Comparison of ENCODE assay signal across 20 cellular contexts in the genomic region with DNA sequence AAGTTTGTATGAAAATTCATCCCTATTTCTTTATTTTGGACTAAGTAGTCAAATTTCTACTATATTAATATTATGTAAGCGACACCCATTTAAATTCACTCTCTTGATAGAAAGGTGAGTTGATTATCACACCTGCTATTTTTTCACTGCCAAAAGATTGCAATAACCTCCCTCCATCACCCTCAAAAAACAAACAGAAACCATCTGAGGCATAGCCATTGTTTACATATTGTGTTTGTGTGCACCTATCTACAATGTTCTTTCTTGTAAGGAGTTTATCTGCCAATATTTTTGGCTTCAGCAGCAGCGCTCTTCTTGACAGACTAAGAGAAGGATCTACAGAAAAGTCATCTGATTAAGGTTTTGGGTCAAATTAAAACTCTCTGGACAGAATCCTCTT. TPM values are rescaled to one million over a fixed set of nuclear protein-coding genes. Genes with fewer than 3 reads are reported as not detected.
DNase-seq lines count a peak whose midpoint lies in the region; ATAC-seq, FAIRE-seq and TF ChIP-seq lines count a peak whose summit lies in the region.
"Had no signal": no experiment of that assay in that cellular context is flagged by ENCODE, and none has a peak within 500 bp of the region (broad histone marks: within the 10 kb centered on the region; RNA-seq: fewer than 3 reads in every experiment).

No MANE protein-coding gene starts in this region.

- H3K27ac ChIP-seq in pancreas (no peak overlapping the region), ovary (peak overlapping the region in 1 of 2 donors; percentile 43), A673 (ENCODE audit: low read depth, low read length, poor library complexity, severe bottlenecking) (no peak overlapping the region)
- H3K27ac ChIP-seq: GM23248 had no signal

- no peak for TF ChIP-seq CTCF in pancreas (IDR thresholded peaks at IDR 0.05)
- TF ChIP-seq CTCF in ovary (IDR thresholded peaks at IDR 0.05): no peak
- TF ChIP-seq CTCF in A673 (conservative IDR thresholded peaks at IDR 0.05; ENCODE audit: low read depth, low read length): no peak

- H3K9me3 ChIP-seq in pancreas (no peaks in the 10 kb centered on the region), ovary (no peaks in the 10 kb centered on the region), A673 (ENCODE audit: low read depth, low read length, poor library complexity, severe bottlenecking) (no peaks in the 10 kb centered on the region)

- CTCF ChIA-PET in A673 (lab: Charles Lee): no interaction called here

- TF ChIP-seq POLR2A in ovary (IDR thresholded peaks at IDR 0.05): no peak

- TF ChIP-seq EP300 in ovary (IDR thresholded peaks at IDR 0.05): no peak

- FAIRE-seq in pancreas (lab: Jason Lieb, UNC): no peak
- FAIRE-seq: A204.1, HTR-8/SVneo had no signal

- H3K36me3 ChIP-seq in pancreas (no peaks in the 10 kb centered on the region), ovary (no peaks in the 10 kb centered on the region), A673 (ENCODE audit: insufficient read depth, low read length, poor library complexity, severe bottlenecking) (no peaks in the 10 kb centered on the region)

- BruUV-seq in A673 (replicated peaks; lab: Mats Ljungman, UMichigan): no TSS peak

- DNase-seq in NCI-H1436 (lab: John Stamatoyannopoulos, UW): peak; percentile 24
- DNase-seq in NCI-H1436 treated with DMSO at 0.1 percent for 48 hours (lab: John Stamatoyannopoulos, UW): no peak
- DNase-seq in NCI-H146 (lab: John Stamatoyannopoulos, UW): peak; percentile 54
- peak; percentile 30 for DNase-seq in NCI-H748 treated with DMSO at 0.1 percent for 48 hours (lab: John Stamatoyannopoulos, UW)
- no peak for DNase-seq in pancreas
- no peak for DNase-seq in ovary
- DNase-seq in A673 (ENCODE audit: low spot score): no peak
- DNase-seq: Calu3, GF-D8, GM23248, MV-4-11, NCI-H187 treated with DMSO at 0.1 percent for 48 hours, NCI-H524 treated with DMSO at 0.1 percent for 48 hours, T-helper 17 cell had no signal

- H3K27me3 ChIP-seq in pancreas (no peaks in the 10 kb centered on the region), ovary (no peaks in the 10 kb centered on the region), A673 (replicated peaks; ENCODE audit: insufficient read depth, low read depth, low read length, poor library complexity) (no peaks in the 10 kb centered on the region)

- peak; percentile 56 to 85 (median 78) for ATAC-seq in pancreas
- ATAC-seq in HG02763 (IDR thresholded peaks at IDR 0.05; ENCODE audit: unreplicated experiment): no peak
- ATAC-seq: HCT116, Panc1, SK-N-SH treated with all-trans-retinoic acid at 6 μM for 48 hours, T-helper 17 cell had no signal

- 33% methylated on average over 2 of the region's 2 CpGs for WGBS in pancreas, 2 donors
- WGBS in ovary, 3 donors: 51 to 58% (median 53%) methylated on average over 2 of the region's 2 CpGs

- POLR2A ChIA-PET in A673 (lab: Charles Lee; ENCODE audit: low non-redundant PET): no interaction called here

- H3K4me1 ChIP-seq in pancreas (peaks cover 0 to 9% (median 0%) of the 10 kb centered on the region in 3 donors), ovary (ENCODE audit: insufficient read depth) (peaks cover 5% of the 10 kb centered on the region), A673 (ENCODE audit: insufficient read depth, low read length, poor library complexity, severe bottlenecking) (peaks cover 3% of the 10 kb centered on the region)

- intact Hi-C loops in pancreas (cut with DNase I): no loop called here
- intact Hi-C loops in ovary (cut with DNase I): no loop called here
- intact Hi-C loops in A673 (cut with micrococcal nuclease; ENCODE audit: unreplicated experiment): no loop called here

- H3K4me3 ChIP-seq in pancreas (no peak overlapping the region), ovary (no peak overlapping the region), A673 (ENCODE audit: low read depth, low read length, poor library complexity, severe bottlenecking) (no peak overlapping the region)
- H3K4me3 ChIP-seq: GM23248 had no signal

RNA-seq across cellular contexts. Expression of a gene that starts 48.5 kb away (rescaled TPM):
- total RNA-seq in pancreas (1 to 10 TPM in 4 of 6 donors, under 1 TPM in 2; 0.69 to 3.3 (median 1.7) TPM), ovary (10 to 100 TPM in 1 of 7 donors, 1 to 10 TPM in 6; 5.7 to 11.6 (median 6.3) TPM), A673 (2021) (not detected in 2 replicates)
- polyA plus RNA-seq in pancreas (10 to 100 TPM in 1 of 2 donors, 1 to 10 TPM in 1; 3.6 to 38.0 TPM), ovary (1 to 10 TPM; 7.5 to 7.6 TPM)
- total RNA-seq: Calu3, GM23248, T-helper 17 cell had no signal
- polyA plus RNA-seq: GM23248 had no signal

Comparison
In these comparisons a context has a peak if more than half of its experiments do, and no peak if none do; other contexts are left out.
1. DNase-seq: peak in NCI-H1436 (single experiment), NCI-H146 (single experiment) and NCI-H748 treated with DMSO at 0.1 percent for 48 hours (single experiment); none in NCI-H1436 treated with DMSO at 0.1 percent for 48 hours (single experiment), pancreas (0 of 6), ovary (0 of 5) and A673 (single experiment).